ENCODE assay signal across 13 cellular contexts in the genomic region with DNA sequence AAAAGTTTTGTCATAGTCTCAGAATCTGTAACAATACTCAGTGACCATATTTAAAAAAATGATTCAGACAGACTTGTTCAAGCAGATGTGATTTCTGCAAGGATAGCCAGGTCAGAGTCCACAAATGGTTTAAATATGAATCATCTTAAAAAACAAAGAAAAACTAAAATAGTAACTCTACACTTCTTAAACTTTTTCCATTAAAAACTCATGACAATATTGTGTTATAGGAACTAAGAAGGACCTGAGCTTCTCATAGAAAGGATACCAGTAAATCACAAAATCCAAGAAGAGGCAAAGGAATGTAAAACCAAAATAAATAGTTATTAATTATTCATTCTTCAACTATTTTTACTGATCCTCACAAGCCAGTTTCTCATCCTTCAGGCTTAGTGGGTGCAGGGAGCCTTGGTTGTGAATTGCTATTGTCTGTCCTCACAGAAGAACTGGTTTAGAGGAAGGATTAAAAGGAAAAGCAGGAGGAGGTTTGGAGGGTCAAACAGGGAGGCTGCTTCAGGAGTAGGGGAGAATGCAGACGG.
DNase-seq lines count a peak whose midpoint lies in the region; ATAC-seq, FAIRE-seq and TF ChIP-seq lines count a peak whose summit lies in the region.
"Had no signal": no experiment of that assay in that cellular context is flagged by ENCODE, and none has a peak within 500 bp of the region (broad histone marks: within the 10 kb centered on the region; RNA-seq: fewer than 3 reads in every experiment).

No MANE protein-coding gene starts in this region.

- H3K27ac ChIP-seq in A549: peak overlapping the region; percentile 81 to 86
- H3K27ac ChIP-seq in HepG2 (ENCODE audit: extremely low read length, insufficient read depth, low read length): no peak overlapping the region
- H3K27ac ChIP-seq: esophagus squamous epithelium, upper lobe of right lung had no signal

- H3K27me3 Mint-ChIP-seq in brain: peaks cover 4% of the 10 kb centered on the region
- peaks cover 8% of the 10 kb centered on the region for H3K27me3 Mint-ChIP-seq in activated CD4-positive, alpha-beta memory T cell treated with anti-CD3 and anti-CD28 coated beads for 36 hours

- peaks cover 0 to 6% (median 0%) of the 10 kb centered on the region in 5 experiments for H3K9me3 Mint-ChIP-seq in brain
- H3K9me3 Mint-ChIP-seq in activated CD4-positive, alpha-beta memory T cell treated with anti-CD3 and anti-CD28 coated beads for 36 hours: no peaks in the 10 kb centered on the region

- CTCF ChIA-PET in A549 (lab: Yijun Ruan, JAX) (interaction anchor here (0.8 to 1.5 kb wide), 3 partner anchors 16 to 56 kb away, joined by 3 read pairs; no protein-coding TSS in a partner anchor), HepG2 (lab: Yijun Ruan, JAX; ENCODE audit: low intra/inter-chr PET ratio, low total read pairs) (no interaction called here)
- CTCF ChIA-PET in activated CD4-positive, alpha-beta memory T cell treated with anti-CD3 and anti-CD28 coated beads for 36 hours (lab: Charles Lee): no interaction called here

- no peaks in the 10 kb centered on the region for H3K79me2 ChIP-seq in HepG2 (ENCODE audit: insufficient read depth, low read length)

- H3K4me3 ChIP-seq in A549 (no peak overlapping the region), HepG2 (replicated peaks in 1 of 3; ENCODE audit: insufficient read depth in 1 of 3, low read depth in 2 of 3, low read length in 3 of 3) (no peak overlapping the region)
- H3K4me3 ChIP-seq: esophagus squamous epithelium, Peyer's patch, upper lobe of right lung had no signal

- no peaks in the 10 kb centered on the region for H4K20me1 ChIP-seq in HepG2 (ENCODE audit: insufficient read depth, low read length)

- H3K9ac ChIP-seq in HepG2 (ENCODE audit: insufficient read depth, low read depth, low read length): no peak overlapping the region

- no peak overlapping the region for H2AFZ ChIP-seq in HepG2 (ENCODE audit: low read length)

- peak overlapping the region in 1 of 5 experiments; percentile 11 for H3K4me3 Mint-ChIP-seq in brain
- H3K4me3 Mint-ChIP-seq in activated CD4-positive, alpha-beta memory T cell treated with anti-CD3 and anti-CD28 coated beads for 36 hours: no peak overlapping the region

- peak; percentile 87 to 92 for ATAC-seq in A549
- ATAC-seq in HG03175 (IDR thresholded peaks at IDR 0.05; ENCODE audit: unreplicated experiment): peak; percentile 55
- no peak for ATAC-seq in HepG2
- ATAC-seq: upper lobe of right lung had no signal

- intact Hi-C loops in activated CD4-positive, alpha-beta memory T cell treated with anti-CD3 and anti-CD28 coated beads for 36 hours (cut with micrococcal nuclease): no loop called here
- intact Hi-C loops in HepG2 (cut with micrococcal nuclease; ENCODE audit: unreplicated experiment): no loop called here

- peak overlapping the region in 3 of 5 experiments; percentile 14 to 88 (median 69) for H3K27ac Mint-ChIP-seq in brain
- no peak overlapping the region for H3K27ac Mint-ChIP-seq in activated CD4-positive, alpha-beta memory T cell treated with anti-CD3 and anti-CD28 coated beads for 36 hours

- H3K36me3 Mint-ChIP-seq in brain: no peaks in the 10 kb centered on the region
- H3K36me3 Mint-ChIP-seq in activated CD4-positive, alpha-beta memory T cell treated with anti-CD3 and anti-CD28 coated beads for 36 hours: no peaks in the 10 kb centered on the region

- peak; percentile 21 to 79 for DNase-seq in A549 (ENCODE audit: low read depth in 1 of 2, low spot score in 1 of 2)
- peak; percentile 90 for DNase-seq in iris pigment epithelial cell (ENCODE audit: low read depth)
- no peak for DNase-seq in activated CD4-positive, alpha-beta memory T cell treated with anti-CD3 and anti-CD28 coated beads for 36 hours
- no peak for DNase-seq in HepG2 (ENCODE audit: low spot score)
- no peak for DNase-seq in cerebellar nuclear complex (lab: John Stamatoyannopoulos, UW)
- DNase-seq in activated effector memory CD4-positive, alpha-beta T cell treated with anti-CD3 and anti-CD28 coated beads, Interleukin-2, amount 50 U/mL, for 16 hours: no peak
- DNase-seq: esophagus squamous epithelium, NCI-H1417 treated with DMSO at 0.1 percent for 48 hours, Peyer's patch, upper lobe of right lung had no signal

- TF ChIP-seq EP300 in A549 (IDR thresholded peaks at IDR 0.05) (no peak), HepG2 (IDR thresholded peaks at IDR 0.05; ENCODE audit: low read depth in 2 of 2, low read length in 2 of 2) (no peak), HepG2 (CRISPR knock-in tag; IDR thresholded peaks at IDR 0.05; ENCODE audit: borderline replicate concordance) (no peak)

- FAIRE-seq in A549 (lab: Jason Lieb, UNC) (peak; percentile 80), HepG2 (lab: Jason Lieb, UNC) (no peak)
- FAIRE-seq: A204.1 had no signal

- peak overlapping the region; percentile 68 for H3K4me2 ChIP-seq in A549
- no peak overlapping the region for H3K4me2 ChIP-seq in HepG2 (ENCODE audit: low read depth, low read length)

- WGBS in A549 (ENCODE audit: missing lambda C conversion rate): 3% methylated on average over 1 of the region's 1 CpG
- WGBS in HepG2 (ENCODE audit: low lambda C conversion rate): 0% methylated on average over 1 of the region's 1 CpG

- POLR2A ChIA-PET in A549 (lab: Yijun Ruan, JAX): no interaction called here
- POLR2A ChIA-PET in activated CD4-positive, alpha-beta memory T cell treated with anti-CD3 and anti-CD28 coated beads for 36 hours (lab: Charles Lee): no interaction called here
- POLR2A ChIA-PET in HepG2 (lab: Yijun Ruan, JAX): no interaction called here

- peaks cover 34% of the 10 kb centered on the region for H3K4me1 ChIP-seq in A549
- no peaks in the 10 kb centered on the region for H3K4me1 ChIP-seq in HepG2 (ENCODE audit: insufficient read depth, low read length)
- H3K4me1 ChIP-seq: Peyer's patch, upper lobe of right lung had no signal

- no TSS peak for BruUV-seq in HepG2 (replicated peaks; lab: Mats Ljungman, UMichigan)

- TF ChIP-seq POLR2A in A549 (IDR thresholded peaks at IDR 0.05; ENCODE audit: low read length): no peak
- no peak for TF ChIP-seq POLR2A in HepG2 (IDR thresholded peaks at IDR 0.05; ENCODE audit: insufficient read depth in 1 of 2, low read depth in 2 of 2, low read length in 2 of 2)

- H3K27me3 ChIP-seq in HepG2 (ENCODE audit: control insufficient read depth in 1 of 2, insufficient read depth in 2 of 2, low read length in 2 of 2): no peaks in the 10 kb centered on the region; a peak in 1 of 5 replicates
- H3K27me3 ChIP-seq: esophagus squamous epithelium, Peyer's patch, upper lobe of right lung had no signal

- TF ChIP-seq RAD21 in A549 (conservative IDR thresholded peaks at IDR 0.05 in 1 of 2, IDR thresholded peaks at IDR 0.05 in 1 of 2): no peak; a peak in 2 of 5 replicates
- TF ChIP-seq RAD21 in HepG2 (CRISPR knock-in tag; IDR thresholded peaks at IDR 0.05): no peak

- peaks cover 38% of the 10 kb centered on the region for H3K4me1 Mint-ChIP-seq in brain
- no peaks in the 10 kb centered on the region for H3K4me1 Mint-ChIP-seq in activated CD4-positive, alpha-beta memory T cell treated with anti-CD3 and anti-CD28 coated beads for 36 hours (ENCODE audit: low read depth)

- no peaks in the 10 kb centered on the region for H3K36me3 ChIP-seq in HepG2 (replicated peaks in 1 of 2; ENCODE audit: control insufficient read depth in 1 of 2, insufficient read depth in 2 of 2, low read length in 2 of 2)
- H3K36me3 ChIP-seq: esophagus squamous epithelium, Peyer's patch, upper lobe of right lung had no signal

- in situ Hi-C loops in HepG2 (cut with HindIII; ENCODE audit: extremely low pct_ligation_motif_present, low pct_unique_long_range_greater_than_20kb): no loop called here

- H3K9me3 ChIP-seq in A549 (no peaks in the 10 kb centered on the region), HepG2 (ENCODE audit: low read length) (no peaks in the 10 kb centered on the region)
- H3K9me3 ChIP-seq: esophagus squamous epithelium, Peyer's patch, upper lobe of right lung had no signal

- TF ChIP-seq CTCF in A549 (IDR thresholded peaks at IDR 0.05) (no peak), brain (conservative IDR thresholded peaks at IDR 0.05) (no peak), HepG2 (CRISPR knock-in tag; IDR thresholded peaks at IDR 0.05) (no peak)

TF ChIP-seq in A549, 52 proteins besides CTCF, POLR2A, EP300 and RAD21 (continues in another document):
- TF ChIP-seq HOXA7 (CRISPR knock-in tag; IDR thresholded peaks at IDR 0.05) (no peak), POLR2AphosphoS2 (conservative IDR thresholded peaks at IDR 0.05; ENCODE audit: low read length) (no peak), EHF (CRISPR knock-in tag; IDR thresholded peaks at IDR 0.05) (no peak), ELK1 (IDR thresholded peaks at IDR 0.05; ENCODE audit: low read depth, low read length) (no peak), MAZ (IDR thresholded peaks at IDR 0.05; ENCODE audit: borderline replicate concordance, low read depth, low read length) (no peak)

TF ChIP-seq in HepG2, 621 proteins besides CTCF, POLR2A, EP300 and RAD21 (continues in another document):
- TF ChIP-seq JUND (CRISPR knock-in tag; IDR thresholded peaks at IDR 0.05): no peak
- no peak for TF ChIP-seq NFKB2 (CRISPR knock-in tag; IDR thresholded peaks at IDR 0.05; ENCODE audit: borderline replicate concordance)
- TF ChIP-seq ZNF124 (CRISPR knock-in tag; IDR thresholded peaks at IDR 0.05): no peak
- no peak for TF ChIP-seq BRD4 (CRISPR knock-in tag; IDR thresholded peaks at IDR 0.05)

Comparison
In these comparisons a context has a peak if more than half of its experiments do, and no peak if none do; other contexts are left out.
1. DNase-seq: peak in A549 (2 of 2) and iris pigment epithelial cell (single experiment); none in activated CD4-positive, alpha-beta memory T cell treated with anti-CD3 and anti-CD28 coated beads for 36 hours (single experiment), HepG2 (single experiment), cerebellar nuclear complex (0 of 2) and activated effector memory CD4-positive, alpha-beta T cell treated with anti-CD3 and anti-CD28 coated beads, Interleukin-2, amount 50 U/mL, for 16 hours (single experiment).
2. Of the 38 proteins assayed by ChIP-seq in both HepG2 and A549: peak only in HepG2: none; only in A549: BCL3, FOSL2, JUNB and SMC3; in both: none; in neither: 33; mixed calls (peak in some experiments, not most) for 1.